In genomic region chrX:133544778-133545177, GRCh38 we compare ENCODE assay signal across 16 cellular contexts.
"Had no signal": no experiment of that assay in that cellular context is flagged by ENCODE, and none has a peak within 500 bp of the region (broad histone marks: within the 10 kb centered on the region; RNA-seq: fewer than 3 reads in every experiment).

No MANE protein-coding gene starts in this region.

- H3K36me3 ChIP-seq: esophagus squamous epithelium, stomach, thoracic aorta, uterus had no signal

- H3K9me3 Mint-ChIP-seq: activated naive CD4-positive, alpha-beta T cell treated with anti-CD3 and anti-CD28 coated beads, Interleukin-2, amount 50 U/mL, for 72 hours; activated T-cell treated with anti-CD3 and anti-CD28 coated beads, Interleukin-2, amount 50 U/mL, for 24 hours had no signal

- H3K27ac Mint-ChIP-seq: activated CD8-positive, alpha-beta memory T cell treated with anti-CD3 and anti-CD28 coated beads, Interleukin-2, amount 10 ng/mL, durations not matched to agents 7 days and 5 days; activated naive CD4-positive, alpha-beta T cell treated with anti-CD3 and anti-CD28 coated beads, Interleukin-2, amount 50 U/mL, for 72 hours; activated T-cell treated with anti-CD3 and anti-CD28 coated beads, Interleukin-2, amount 50 U/mL, for 24 hours; brain; memory B cell had no signal

- DNase-seq: activated CD4-positive, CD25-positive, alpha-beta regulatory T cell; activated CD8-positive, alpha-beta memory T cell treated with anti-CD3 and anti-CD28 coated beads, Interleukin-2, amount 10 ng/mL, durations not matched to agents 7 days and 5 days; activated effector memory CD4-positive, alpha-beta T cell treated with anti-CD3 and anti-CD28 coated beads, Interleukin-2, amount 50 U/mL, for 16 hours; activated T-cell treated with anti-CD3 and anti-CD28 coated beads, Interleukin-2, amount 50 U/mL, for 24 hours; cerebellar nuclear complex; esophagus squamous epithelium; foreskin melanocyte; head of caudate nucleus; stimulated activated CD4-positive, alpha-beta T cell treated with anti-CD3 and anti-CD28 coated beads, Interleukin-4, amount 100 ng/mL, for 4 hours; stomach; T-helper 2 cell had no signal

- H3K27me3 ChIP-seq: esophagus squamous epithelium, stomach, uterus had no signal

- H3K4me1 Mint-ChIP-seq: activated CD8-positive, alpha-beta memory T cell treated with anti-CD3 and anti-CD28 coated beads, Interleukin-2, amount 10 ng/mL, durations not matched to agents 7 days and 5 days; memory B cell had no signal

- ATAC-seq: activated CD8-positive, alpha-beta memory T cell treated with anti-CD3 and anti-CD28 coated beads, Interleukin-2, amount 10 ng/mL, durations not matched to agents 7 days and 5 days; activated naive CD4-positive, alpha-beta T cell treated with anti-CD3 and anti-CD28 coated beads, Interleukin-2, amount 50 U/mL, for 72 hours had no signal

- H3K36me3 Mint-ChIP-seq: activated CD8-positive, alpha-beta memory T cell treated with anti-CD3 and anti-CD28 coated beads, Interleukin-2, amount 10 ng/mL, durations not matched to agents 7 days and 5 days; activated naive CD4-positive, alpha-beta T cell treated with anti-CD3 and anti-CD28 coated beads, Interleukin-2, amount 50 U/mL, for 72 hours; memory B cell had no signal

- H3K9me3 ChIP-seq: esophagus squamous epithelium, thoracic aorta, uterus had no signal

- H3K4me3 Mint-ChIP-seq: activated CD8-positive, alpha-beta memory T cell treated with anti-CD3 and anti-CD28 coated beads, Interleukin-2, amount 10 ng/mL, durations not matched to agents 7 days and 5 days; activated T-cell treated with anti-CD3 and anti-CD28 coated beads, Interleukin-2, amount 50 U/mL, for 24 hours; brain; memory B cell had no signal

- H3K27me3 Mint-ChIP-seq: activated CD8-positive, alpha-beta memory T cell treated with anti-CD3 and anti-CD28 coated beads, Interleukin-2, amount 10 ng/mL, durations not matched to agents 7 days and 5 days; brain; memory B cell had no signal

- H3K27ac ChIP-seq: esophagus squamous epithelium had no signal

- H3K4me3 ChIP-seq: esophagus squamous epithelium, stomach, thoracic aorta, uterus had no signal

- H3K4me1 ChIP-seq: esophagus squamous epithelium, stomach, uterus had no signal
